ENCODE assay signal across 8 cellular contexts in genomic region chr4:173370477-173371291, GRCh38. TPM values are rescaled to one million over a fixed set of nuclear protein-coding genes. Genes with fewer than 3 reads are reported as not detected.
DNase-seq lines count a peak whose midpoint lies in the region; TF ChIP-seq lines count a peak whose summit lies in the region.

Gene SAP30 (plus strand): TSS chr4:173370954. CDS start chr4:173371183, 229 bp downstream.

- H3K4me3 Mint-ChIP-seq in H9 (peak within 1 kb of the TSS; percentile 99 to 100), nephron (peak within 1 kb of the TSS; percentile 100)
- peak within 1 kb of the TSS; percentile 100 for H3K4me3 Mint-ChIP-seq in stimulated activated naive CD8-positive, alpha-beta T cell treated with anti-CD3 and anti-CD28 coated beads, Interleukin-15, Interleukin-2, amounts not matched to agents 100 ng/mL and 50 ng/mL, for 24 hours

- no CpG with 5 or more reads among the region's 72 CpGs for WGBS in H9 (ENCODE audit: extremely low coverage, insufficient read length, low lambda C conversion rate)

- no peak within 1 kb of the TSS for H4K5ac ChIP-seq in H9 (ENCODE audit: insufficient read length, low read depth, low read length)

- H2BK5ac ChIP-seq in H9 (ENCODE audit: insufficient read length, low read length) = no peak within 1 kb of the TSS

- H3K4me3 ChIP-seq in MG63 (peak within 1 kb of the TSS; percentile 89), fibroblast of the aortic adventitia (ENCODE audit: low read depth, low read length) (peak within 1 kb of the TSS; percentile 89)

- no peaks in the 10 kb centered on the region for H3K27me3 ChIP-seq in H9 (ENCODE audit: insufficient read depth, low read length)
- no peaks in the 10 kb centered on the region for H3K27me3 ChIP-seq in MG63

- peak within 1 kb of the TSS; percentile 93 for H3K4me2 ChIP-seq in H9 (ENCODE audit: insufficient read depth, insufficient read length, low read length)

- H4K20me1 ChIP-seq in H9 (ENCODE audit: control insufficient read depth, insufficient read depth, insufficient read length) = no peaks in the 10 kb centered on the region

- DNase-seq in ELR (ENCODE audit: low read depth) (peak; percentile 97), H9 (peak; percentile 99), MG63 (peak; percentile 98), SHP77 treated with DMSO at 0.1 percent for 48 hours (lab: John Stamatoyannopoulos, UW) (peak; percentile 62), fibroblast of the aortic adventitia (ENCODE audit: low read depth) (peak; percentile 99)
- peak; percentile 99 for DNase-seq in activated effector memory CD4-positive, alpha-beta T cell treated with anti-CD3 and anti-CD28 coated beads, Interleukin-2, amount 50 U/mL, for 16 hours

- H3K27me3 Mint-ChIP-seq in H9 (ENCODE audit: low read depth) = no peaks in the 10 kb centered on the region
- H3K27me3 Mint-ChIP-seq in nephron (ENCODE audit: low read depth) = no peaks in the 10 kb centered on the region
- H3K27me3 Mint-ChIP-seq in stimulated activated naive CD8-positive, alpha-beta T cell treated with anti-CD3 and anti-CD28 coated beads, Interleukin-15, Interleukin-2, amounts not matched to agents 100 ng/mL and 50 ng/mL, for 24 hours = peaks cover 18% of the 10 kb centered on the region

- peak within 1 kb of the TSS; percentile 43 for H3K27ac ChIP-seq in H9 (ENCODE audit: insufficient read length, low read depth, low read length)

- no peak within 1 kb of the TSS for H2BK20ac ChIP-seq in H9 (ENCODE audit: low read depth, low read length, poor library complexity, severe bottlenecking)

- no peak within 1 kb of the TSS for H4K91ac ChIP-seq in H9 (ENCODE audit: insufficient read length, low read depth, low read length)

- no peaks in the 10 kb centered on the region for H3K79me2 ChIP-seq in H9 (ENCODE audit: insufficient read depth, low read length)

- H3K14ac ChIP-seq in H9 (ENCODE audit: insufficient read depth, low read length) = peak within 1 kb of the TSS; percentile 77; the same call in 1 of the 2 replicates

- H3K9me3 Mint-ChIP-seq in H9 (no peaks in the 10 kb centered on the region), nephron (no peaks in the 10 kb centered on the region)
- H3K9me3 Mint-ChIP-seq in stimulated activated naive CD8-positive, alpha-beta T cell treated with anti-CD3 and anti-CD28 coated beads, Interleukin-15, Interleukin-2, amounts not matched to agents 100 ng/mL and 50 ng/mL, for 24 hours = no peaks in the 10 kb centered on the region

- H3K18ac ChIP-seq in H9 (ENCODE audit: insufficient read length, low read depth, low read length) = no peak within 1 kb of the TSS

- no peaks in the 10 kb centered on the region for H3K4me1 ChIP-seq in H9 (ENCODE audit: insufficient read depth, low read length)

- H3K23me2 ChIP-seq in H9 (ENCODE audit: insufficient read length, low read depth, low read length, poor library complexity, severe bottlenecking) = peaks cover 5% of the 10 kb centered on the region

- H3K56ac ChIP-seq in H9 (ENCODE audit: insufficient read length, low read depth, low read length) = no peak within 1 kb of the TSS

- peaks cover 15% of the 10 kb centered on the region for H3K36me3 ChIP-seq in MG63

- no peak within 1 kb of the TSS for H2BK12ac ChIP-seq in H9 (ENCODE audit: insufficient read length, low read depth, low read length)

- no peak within 1 kb of the TSS for H2BK120ac ChIP-seq in H9 (ENCODE audit: low read depth, low read length, poor library complexity, severe bottlenecking)

- TF ChIP-seq CTCF in H9 (conservative IDR thresholded peaks at IDR 0.05) = no peak
- TF ChIP-seq CTCF in fibroblast of the aortic adventitia (IDR thresholded peaks at IDR 0.05; ENCODE audit: insufficient read depth, low read length) = no peak
- TF ChIP-seq CTCF in nephron (IDR thresholded peaks at IDR 0.05; ENCODE audit: unreplicated experiment in 3 of 3) = no peak

- H3K23ac ChIP-seq in H9 (ENCODE audit: insufficient read length, low read depth, low read length) = no peak within 1 kb of the TSS

- H3K36me3 Mint-ChIP-seq in H9 (ENCODE audit: insufficient read depth in 1 of 3, low read depth in 3 of 3) (peaks cover 7 to 10% (median 9%) of the 10 kb centered on the region in 3 experiments), nephron (ENCODE audit: low read depth) (peaks cover 10% of the 10 kb centered on the region)
- peaks cover 17% of the 10 kb centered on the region for H3K36me3 Mint-ChIP-seq in stimulated activated naive CD8-positive, alpha-beta T cell treated with anti-CD3 and anti-CD28 coated beads, Interleukin-15, Interleukin-2, amounts not matched to agents 100 ng/mL and 50 ng/mL, for 24 hours (ENCODE audit: low read depth)

- H4K8ac ChIP-seq in H9 (replicated peaks; ENCODE audit: insufficient read length, low read depth, low read length) = no peak within 1 kb of the TSS

- no peak within 1 kb of the TSS for H2BK15ac ChIP-seq in H9 (ENCODE audit: low read depth, low read length)

- H3K9ac ChIP-seq in H9 (ENCODE audit: extremely low read depth, insufficient read length, low read length) = peak within 1 kb of the TSS; percentile 85

- no peak within 1 kb of the TSS for H3K4ac ChIP-seq in H9 (ENCODE audit: low read depth, low read length)

- H3K27ac Mint-ChIP-seq in H9 (peak within 1 kb of the TSS; percentile 96 to 98 (median 98)), nephron (peak within 1 kb of the TSS; percentile 91 to 99 (median 98))
- peak within 1 kb of the TSS; percentile 98 for H3K27ac Mint-ChIP-seq in stimulated activated naive CD8-positive, alpha-beta T cell treated with anti-CD3 and anti-CD28 coated beads, Interleukin-15, Interleukin-2, amounts not matched to agents 100 ng/mL and 50 ng/mL, for 24 hours

- peak within 1 kb of the TSS; percentile 89 for H2AFZ ChIP-seq in H9 (ENCODE audit: low read length)

- no peaks in the 10 kb centered on the region for H3K79me1 ChIP-seq in H9 (ENCODE audit: insufficient read depth, low read depth, low read length, poor library complexity, severe bottlenecking)

- H2AK5ac ChIP-seq in H9 (ENCODE audit: insufficient read length, low read length) = no peak within 1 kb of the TSS

- peaks cover 16 to 19% of the 10 kb centered on the region in 2 experiments; a peak in 3 of 4 replicates for H3K4me1 Mint-ChIP-seq in H9
- H3K4me1 Mint-ChIP-seq in nephron = peaks cover 14% of the 10 kb centered on the region
- H3K4me1 Mint-ChIP-seq in stimulated activated naive CD8-positive, alpha-beta T cell treated with anti-CD3 and anti-CD28 coated beads, Interleukin-15, Interleukin-2, amounts not matched to agents 100 ng/mL and 50 ng/mL, for 24 hours (ENCODE audit: low read depth) = peaks cover 30% of the 10 kb centered on the region

- H3K9me3 ChIP-seq in H9 (ENCODE audit: control insufficient read depth, low read depth, low read length) = no peaks in the 10 kb centered on the region
- no peaks in the 10 kb centered on the region for H3K9me3 ChIP-seq in MG63

- H3T11ph ChIP-seq in H9 (ENCODE audit: low read length) = no peak within 1 kb of the TSS

RNA-seq across cellular contexts. Expression of gene SAP30, which starts in this region (rescaled TPM):
- total RNA-seq in H9 (2021) = 13.5 and 14.7 TPM in 2 replicates
- total RNA-seq in MG63 (2014; rRNA removed; shearing (Covaris generic); ENCODE audit: low replicate concordance) = 47.2 and 62.0 TPM in 2 replicates
- total RNA-seq in fibroblast of the aortic adventitia (ENCODE audit: low replicate concordance) = 14.0 and 21.4 TPM in 2 replicates

Comparison
In these comparisons a context has a peak if more than half of its experiments do, and no peak if none do; other contexts are left out.
1. Peak in every context shown above with its lines: DNase-seq, H3K4me3 ChIP-seq and H3K27ac ChIP-seq.